In genomic region chr11:61022311-61023085, GRCh38 we compare ENCODE assay signal across 1 cellular context.
TF ChIP-seq lines count a peak whose summit lies in the region.

No MANE protein-coding gene starts in this region.

TF ChIP-seq in H1, 55 proteins besides CTCF, POLR2A, EP300 and RAD21 (continued from another document):
- TF ChIP-seq ATF2 (IDR thresholded peaks at IDR 0.05; ENCODE audit: low read length) (no peak), KDM5A (IDR thresholded peaks at IDR 0.05; ENCODE audit: low read length) (no peak), SP1 (IDR thresholded peaks at IDR 0.05; ENCODE audit: low read depth, low read length) (no peak), TAF7 (optimal IDR thresholded peaks at IDR 0.05; ENCODE audit: borderline replicate concordance, low read depth, low read length) (no peak), ZNF274 (IDR thresholded peaks at IDR 0.05; ENCODE audit: borderline replicate concordance, extremely low read depth, low read length) (no peak), PHF8 (conservative IDR thresholded peaks at IDR 0.05; ENCODE audit: low read depth, low read length) (no peak), ATF3 (IDR thresholded peaks at IDR 0.05; ENCODE audit: insufficient read depth, low read depth, low read length) (no peak), USF2 (IDR thresholded peaks at IDR 0.05; ENCODE audit: low read length) (no peak), ASH2L (IDR thresholded peaks at IDR 0.05; ENCODE audit: low read length) (no peak), TBP (IDR thresholded peaks at IDR 0.05; ENCODE audit: low read depth, low read length) (no peak), BACH1 (IDR thresholded peaks at IDR 0.05; ENCODE audit: low read length) (no peak), CBX8 (IDR thresholded peaks at IDR 0.05; ENCODE audit: borderline replicate concordance, low read depth, low read length) (no peak), TAF1 (IDR thresholded peaks at IDR 0.05; ENCODE audit: low read depth, low read length) (no peak), EGR1 (IDR thresholded peaks at IDR 0.05; ENCODE audit: borderline replicate concordance, low read depth, low read length) (no peak)
